In the genomic region with DNA sequence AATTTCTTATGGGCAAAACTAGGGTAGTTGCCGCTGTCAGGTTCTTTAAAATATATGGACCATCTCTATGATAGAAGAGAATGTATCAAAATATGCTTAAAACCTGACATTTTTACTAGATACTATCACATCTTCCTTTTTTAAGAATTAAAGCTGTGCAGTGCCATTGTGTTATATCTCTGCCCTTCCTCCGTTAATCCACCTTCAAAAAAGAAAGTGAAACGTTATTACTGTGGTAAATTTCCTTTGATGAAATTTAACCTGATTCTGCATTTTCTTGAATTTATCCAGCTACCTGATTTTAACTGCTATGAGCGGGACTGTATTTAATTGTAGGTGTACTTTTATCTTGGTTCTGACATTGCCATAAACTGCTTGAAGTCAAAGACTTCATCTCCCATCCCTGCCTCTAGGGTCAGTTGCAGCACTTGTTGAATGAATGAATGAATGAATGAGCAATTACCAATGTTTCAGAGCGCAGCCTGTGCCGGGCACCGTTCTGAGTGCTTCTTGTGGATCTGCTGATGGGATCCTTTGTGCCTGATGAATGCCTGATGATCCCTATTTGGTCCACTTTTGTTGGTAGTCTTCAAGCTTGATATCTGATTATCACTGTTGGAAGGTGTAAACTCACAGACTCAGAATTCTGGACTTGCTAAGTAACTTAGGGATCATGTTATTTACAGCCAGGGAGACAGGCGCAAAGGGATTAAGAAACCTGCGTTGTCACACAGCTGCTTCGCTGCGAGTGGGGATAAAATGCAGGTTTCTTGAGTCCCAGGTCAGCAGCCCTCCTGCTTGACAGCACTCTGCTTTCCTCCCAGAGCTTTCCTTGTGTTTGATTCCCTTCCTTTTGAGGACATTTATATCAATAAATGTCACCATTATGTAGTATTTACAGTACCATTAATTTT, we compare ENCODE assay signal across 18 cellular contexts. TPM values are rescaled to one million over a fixed set of nuclear protein-coding genes. Genes with fewer than 3 reads are reported as not detected.
DNase-seq lines count a peak whose midpoint lies in the region; ATAC-seq, FAIRE-seq and TF ChIP-seq lines count a peak whose summit lies in the region.
"Had no signal": no experiment of that assay in that cellular context is flagged by ENCODE, and none has a peak within 500 bp of the region (broad histone marks: within the 10 kb centered on the region; RNA-seq: fewer than 3 reads in every experiment).

No MANE protein-coding gene starts in this region.

- peaks cover 11% of the 10 kb centered on the region for H3K36me3 ChIP-seq in DND-41 (ENCODE audit: insufficient read depth, low read length)
- peaks cover 4% of the 10 kb centered on the region; the same call in 1 of the 2 replicates for H3K36me3 ChIP-seq in WERI-Rb-1

- H3K9me3 Mint-ChIP-seq in activated CD4-positive, alpha-beta T cell treated with anti-CD3 and anti-CD28 coated beads for 36 hours (ENCODE audit: low read depth) = no peaks in the 10 kb centered on the region
- no peaks in the 10 kb centered on the region for H3K9me3 Mint-ChIP-seq in immature natural killer cell
- H3K9me3 Mint-ChIP-seq: WTC11 had no signal

- H3K27me3 ChIP-seq in DND-41 (ENCODE audit: insufficient read depth, low read length, poor library complexity) = no peaks in the 10 kb centered on the region
- no peaks in the 10 kb centered on the region for H3K27me3 ChIP-seq in WERI-Rb-1 (ENCODE audit: insufficient read depth, low read depth, severe bottlenecking)
- H3K27me3 ChIP-seq: hepatocyte had no signal

- H3K9me3 ChIP-seq in DND-41 (ENCODE audit: insufficient read depth, low read length, severe bottlenecking) (no peaks in the 10 kb centered on the region), WERI-Rb-1 (ENCODE audit: severe bottlenecking) (no peaks in the 10 kb centered on the region)

- FAIRE-seq in GM19239 (lab: Jason Lieb, UNC) = no peak
- FAIRE-seq: GM12892, HTR-8/SVneo, RCC 7860 had no signal

- H3K9ac ChIP-seq in DND-41 (ENCODE audit: low read depth, low read length) = no peak overlapping the region

- peak overlapping the region; percentile 37 for H3K27ac Mint-ChIP-seq in activated CD4-positive, alpha-beta T cell treated with anti-CD3 and anti-CD28 coated beads for 36 hours
- H3K27ac Mint-ChIP-seq in immature natural killer cell = peak overlapping the region in 4 of 6 donors; percentile 9 to 78 (median 52)
- H3K27ac Mint-ChIP-seq: WTC11 had no signal

- H3K4me1 Mint-ChIP-seq in activated CD4-positive, alpha-beta T cell treated with anti-CD3 and anti-CD28 coated beads for 36 hours = peaks cover 28% of the 10 kb centered on the region
- peaks cover 28 to 40% of the 10 kb centered on the region in 2 donors for H3K4me1 Mint-ChIP-seq in immature natural killer cell

- POLR2A ChIA-PET in activated CD4-positive, alpha-beta T cell treated with anti-CD3 and anti-CD28 coated beads for 36 hours (lab: Charles Lee) = no interaction called here

- H3K4me3 ChIP-seq in DND-41 (ENCODE audit: low read depth in 1 of 2, low read length in 2 of 2) = no peak overlapping the region
- H3K4me3 ChIP-seq in WERI-Rb-1 (ENCODE audit: low read depth, low read length) = no peak overlapping the region
- H3K4me3 ChIP-seq: hepatocyte had no signal

- CTCF ChIA-PET in activated CD4-positive, alpha-beta T cell treated with anti-CD3 and anti-CD28 coated beads for 36 hours (lab: Charles Lee) = interaction anchor here (0.9 to 12.5 kb wide), 4 partner anchors 13 to 50 kb away, joined by 3 to 108 read pairs (median 6); no protein-coding TSS in a partner anchor

- no peaks in the 10 kb centered on the region for H3K27me3 Mint-ChIP-seq in activated CD4-positive, alpha-beta T cell treated with anti-CD3 and anti-CD28 coated beads for 36 hours
- peaks cover 0 to 2% (median 0%) of the 10 kb centered on the region in 3 donors for H3K27me3 Mint-ChIP-seq in immature natural killer cell (ENCODE audit: low read depth in 3 of 3)

- intact Hi-C loops in activated CD4-positive, alpha-beta T cell treated with anti-CD3 and anti-CD28 coated beads for 36 hours (cut with DNase I, micrococcal nuclease) = loop anchor here in 1 of 2 experiments (2.0 kb wide), 1 partner anchor 30 kb away; a partner anchor contains a TSS

- H3K79me2 ChIP-seq in DND-41 (ENCODE audit: insufficient read depth, low read length) = peaks cover 18% of the 10 kb centered on the region
- H3K79me2 ChIP-seq: hepatocyte had no signal

- peaks cover 14% of the 10 kb centered on the region for H3K4me1 ChIP-seq in DND-41 (ENCODE audit: insufficient read depth, low read length)

- peak overlapping the region; percentile 22 for H3K4me3 Mint-ChIP-seq in activated CD4-positive, alpha-beta T cell treated with anti-CD3 and anti-CD28 coated beads for 36 hours
- H3K4me3 Mint-ChIP-seq in immature natural killer cell = peak overlapping the region; percentile 73 to 91 (median 74)
- H3K4me3 Mint-ChIP-seq: WTC11 had no signal

- no peak overlapping the region; the same call in 1 of the 2 replicates for H3K4me2 ChIP-seq in DND-41 (ENCODE audit: insufficient read depth, low read length)

- H2AFZ ChIP-seq in DND-41 (ENCODE audit: low read depth, low read length) = no peak overlapping the region
- H2AFZ ChIP-seq: hepatocyte had no signal

- no peak for DNase-seq in activated CD4-positive, alpha-beta T cell treated with anti-CD3 and anti-CD28 coated beads for 36 hours
- DNase-seq in activated CD4-positive, alpha-beta T cell treated with anti-CD3 and anti-CD28 coated beads, Interleukin-2, amount 50 U/mL, for 1 hour = no peak
- DNase-seq in DND-41 = no peak
- DNase-seq in WERI-Rb-1 = peak; percentile 76
- no peak for DNase-seq in immature natural killer cell
- DNase-seq in NCI-H146 treated with DMSO at 0.1 percent for 48 hours (lab: John Stamatoyannopoulos, UW; ENCODE audit: unreplicated experiment) = no peak
- DNase-seq in NCI-H2081 treated with DMSO at 0.1 percent for 48 hours (lab: John Stamatoyannopoulos, UW) = no peak
- DNase-seq in GM19239 (ENCODE audit: insufficient read length, low spot score) = no peak
- DNase-seq: MM.1S, NCI-H2029, NCI-H526 treated with DMSO at 0.1 percent for 48 hours had no signal

- peaks cover 15% of the 10 kb centered on the region; the same call in 1 of the 2 replicates for H4K20me1 ChIP-seq in DND-41 (ENCODE audit: insufficient read depth, low read length)

- H3K27ac ChIP-seq in DND-41 (ENCODE audit: low read length) (no peak overlapping the region), WERI-Rb-1 (peak overlapping the region; percentile 65)
- H3K27ac ChIP-seq: 22Rv1, C4-2B, hepatocyte had no signal

- H3K36me3 Mint-ChIP-seq in activated CD4-positive, alpha-beta T cell treated with anti-CD3 and anti-CD28 coated beads for 36 hours (ENCODE audit: low read depth) = peaks cover 7% of the 10 kb centered on the region
- H3K36me3 Mint-ChIP-seq in immature natural killer cell = peaks cover 7 to 13% (median 8%) of the 10 kb centered on the region in 3 donors

- no peak for TF ChIP-seq CTCF in DND-41 (IDR thresholded peaks at IDR 0.05; ENCODE audit: borderline replicate concordance, extremely low read depth, low read length, poor library complexity, severe bottlenecking)
- TF ChIP-seq CTCF in WERI-Rb-1 (IDR thresholded peaks at IDR 0.05; ENCODE audit: low read depth, low read length) = no peak

- ATAC-seq in activated CD4-positive, alpha-beta T cell treated with anti-CD3 and anti-CD28 coated beads for 36 hours = peak; percentile 36
- ATAC-seq in DND-41 (ENCODE audit: insufficient read depth, low read depth) = peak; percentile 70
- ATAC-seq: WTC11 had no signal

RNA-seq across cellular contexts. Expression of a gene that starts 30.1 kb away (rescaled TPM):
- 10 to 100 TPM; 38.2 to 40.1 TPM for total RNA-seq in activated CD4-positive, alpha-beta T cell treated with anti-CD3 and anti-CD28 coated beads for 36 hours
- polyA plus RNA-seq in immature natural killer cell = 10 to 100 TPM; 35.8 to 70.2 (median 37.0) TPM
